1 cellular context compared by ENCODE assay signal in the genomic region with DNA sequence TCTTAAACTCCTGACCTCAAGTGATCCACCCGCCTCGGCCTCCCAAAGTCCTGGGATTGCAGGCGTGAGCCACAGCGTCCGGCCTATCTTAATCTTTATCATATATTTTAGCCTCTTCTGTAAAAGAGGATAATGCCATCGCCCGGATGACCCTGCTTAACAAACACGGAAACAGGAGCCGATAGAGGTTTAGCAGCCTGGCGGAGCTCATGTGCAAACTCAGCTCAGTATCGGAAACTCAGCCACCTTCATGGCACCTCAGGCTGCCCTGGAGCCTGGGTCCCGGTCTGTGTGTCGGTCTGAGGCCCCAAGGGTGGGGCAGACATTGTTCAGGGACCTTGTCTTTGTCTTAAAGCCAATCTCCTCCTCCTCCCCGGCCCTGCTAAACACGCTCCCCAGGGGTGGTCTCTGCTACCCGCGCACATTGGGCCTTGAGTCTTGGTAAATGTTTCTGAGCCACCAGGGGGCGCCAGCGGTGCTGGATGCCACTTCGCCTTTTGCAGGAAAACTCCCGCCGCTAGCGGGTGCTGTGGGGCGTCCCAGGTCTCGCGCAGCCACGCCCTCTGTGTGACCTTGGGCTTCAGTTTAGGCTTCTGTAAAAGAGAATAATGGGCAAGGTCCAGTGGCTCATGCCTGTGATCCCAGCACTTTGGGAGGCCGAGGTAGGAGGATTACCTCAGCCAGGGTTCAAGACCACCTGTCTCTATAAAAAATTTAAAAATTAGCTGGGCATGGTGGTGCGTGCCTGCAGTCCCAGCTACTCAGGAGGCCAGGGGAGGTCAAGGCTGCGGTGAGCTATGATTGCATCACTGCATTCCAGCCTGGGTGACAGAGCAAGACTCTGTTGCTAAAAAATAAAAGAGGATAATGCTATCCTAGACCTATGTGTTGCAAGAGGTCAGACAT.
TF ChIP-seq lines count a peak whose summit lies in the region.

No MANE protein-coding gene starts in this region.

TF ChIP-seq in HepG2, 621 proteins besides CTCF, POLR2A, EP300 and RAD21 (continued from another document and continues in another):
- TF ChIP-seq, protein P1, sequence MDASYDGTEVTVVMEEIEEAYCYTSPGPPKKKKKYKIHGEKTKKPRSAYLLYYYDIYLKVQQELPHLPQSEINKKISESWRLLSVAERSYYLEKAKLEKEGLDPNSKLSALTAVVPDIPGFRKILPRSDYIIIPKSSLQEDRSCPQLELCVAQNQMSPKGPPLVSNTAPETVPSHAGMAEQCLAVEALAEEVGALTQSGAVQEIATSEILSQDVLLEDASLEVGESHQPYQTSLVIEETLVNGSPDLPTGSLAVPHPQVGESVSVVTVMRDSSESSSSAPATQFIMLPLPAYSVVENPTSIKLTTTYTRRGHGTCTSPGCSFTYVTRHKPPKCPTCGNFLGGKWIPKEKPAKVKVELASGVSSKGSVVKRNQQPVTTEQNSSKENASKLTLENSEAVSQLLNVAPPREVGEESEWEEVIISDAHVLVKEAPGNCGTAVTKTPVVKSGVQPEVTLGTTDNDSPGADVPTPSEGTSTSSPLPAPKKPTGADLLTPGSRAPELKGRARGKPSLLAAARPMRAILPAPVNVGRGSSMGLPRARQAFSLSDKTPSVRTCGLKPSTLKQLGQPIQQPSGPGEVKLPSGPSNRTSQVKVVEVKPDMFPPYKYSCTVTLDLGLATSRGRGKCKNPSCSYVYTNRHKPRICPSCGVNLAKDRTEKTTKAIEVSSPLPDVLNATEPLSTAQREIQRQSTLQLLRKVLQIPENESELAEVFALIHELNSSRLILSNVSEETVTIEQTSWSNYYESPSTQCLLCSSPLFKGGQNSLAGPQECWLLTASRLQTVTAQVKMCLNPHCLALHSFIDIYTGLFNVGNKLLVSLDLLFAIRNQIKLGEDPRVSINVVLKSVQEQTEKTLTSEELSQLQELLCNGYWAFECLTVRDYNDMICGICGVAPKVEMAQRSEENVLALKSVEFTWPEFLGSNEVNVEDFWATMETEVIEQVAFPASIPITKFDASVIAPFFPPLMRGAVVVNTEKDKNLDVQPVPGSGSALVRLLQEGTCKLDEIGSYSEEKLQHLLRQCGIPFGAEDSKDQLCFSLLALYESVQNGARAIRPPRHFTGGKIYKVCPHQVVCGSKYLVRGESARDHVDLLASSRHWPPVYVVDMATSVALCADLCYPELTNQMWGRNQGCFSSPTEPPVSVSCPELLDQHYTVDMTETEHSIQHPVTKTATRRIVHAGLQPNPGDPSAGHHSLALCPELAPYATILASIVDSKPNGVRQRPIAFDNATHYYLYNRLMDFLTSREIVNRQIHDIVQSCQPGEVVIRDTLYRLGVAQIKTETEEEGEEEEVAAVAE (CRISPR knock-in tag; IDR thresholded peaks at IDR 0.05; ENCODE audit: borderline replicate concordance): no peak; the same call in 1 of the 2 replicates
- TF ChIP-seq RXRB (CRISPR knock-in tag; IDR thresholded peaks at IDR 0.05; ENCODE audit: borderline replicate concordance) (peak; percentile 97), ASH2L (IDR thresholded peaks at IDR 0.05; ENCODE audit: insufficient read length, low read depth, low read length) (peak; percentile 46), WIZ (CRISPR knock-in tag; IDR thresholded peaks at IDR 0.05) (peak; percentile 72; the same call in 1 of the 2 replicates), CBX1 (IDR thresholded peaks at IDR 0.05; ENCODE audit: low read depth) (no peak), ETV6 (CRISPR knock-in tag; conservative IDR thresholded peaks at IDR 0.05) (no peak), PAWR (CRISPR knock-in tag; IDR thresholded peaks at IDR 0.05; ENCODE audit: borderline replicate concordance) (no peak), MLXIP (CRISPR knock-in tag; IDR thresholded peaks at IDR 0.05; ENCODE audit: borderline replicate concordance) (0 out of 2 replicates have a peak, but pooled peaks have one; percentile 35), ETS1 (CRISPR knock-in tag; IDR thresholded peaks at IDR 0.05) (no peak), CREB1 (IDR thresholded peaks at IDR 0.05) (no peak), CREB1 (CRISPR knock-in tag; IDR thresholded peaks at IDR 0.05) (peak; percentile 67), HNRNPLL (IDR thresholded peaks at IDR 0.05; ENCODE audit: low read depth, low read length, poor library complexity, severe bottlenecking) (peak; percentile 43), GPBP1L1 (CRISPR knock-in tag; IDR thresholded peaks at IDR 0.05) (no peak), ZNF547 (CRISPR knock-in tag; IDR thresholded peaks at IDR 0.05) (peak; percentile 31; the same call in 1 of the 2 replicates), SMAD3 (CRISPR knock-in tag; IDR thresholded peaks at IDR 0.05) (0 out of 2 replicates have a peak, but pooled peaks have one; percentile 19), HOMEZ (CRISPR knock-in tag; IDR thresholded peaks at IDR 0.05; ENCODE audit: low read depth) (no peak; the same call in 1 of the 2 replicates), FOXO4 (CRISPR knock-in tag; conservative IDR thresholded peaks at IDR 0.05) (no peak), SRSF9 (IDR thresholded peaks at IDR 0.05; ENCODE audit: borderline replicate concordance, insufficient read depth, low read depth, low read length, poor library complexity, severe bottlenecking) (no peak), NRL (CRISPR knock-in tag; IDR thresholded peaks at IDR 0.05; ENCODE audit: borderline replicate concordance) (peak; percentile 89), ZBTB14 (CRISPR knock-in tag; IDR thresholded peaks at IDR 0.05) (peak; percentile 50; the same call in 1 of the 2 replicates), MZF1 (CRISPR knock-in tag; IDR thresholded peaks at IDR 0.05; ENCODE audit: borderline replicate concordance) (no peak), ZNF768 (CRISPR knock-in tag; IDR thresholded peaks at IDR 0.05) (peak; percentile 68; the same call in 1 of the 2 replicates), KDM3A (CRISPR knock-in tag; IDR thresholded peaks at IDR 0.05; ENCODE audit: low read depth) (peak; percentile 34; the same call in 1 of the 2 replicates), ZNF691 (CRISPR knock-in tag; IDR thresholded peaks at IDR 0.05; ENCODE audit: borderline replicate concordance, low read depth) (peak; percentile 23; the same call in 1 of the 2 replicates), ZNF616 (CRISPR knock-in tag; IDR thresholded peaks at IDR 0.05; ENCODE audit: low read depth) (0 out of 2 replicates have a peak, but pooled peaks have one; percentile 27), ZFP36L1 (CRISPR knock-in tag; IDR thresholded peaks at IDR 0.05) (no peak), EEA1 (CRISPR knock-in tag; IDR thresholded peaks at IDR 0.05; ENCODE audit: borderline replicate concordance) (no peak; the same call in 1 of the 2 replicates), SATB2 (CRISPR knock-in tag; IDR thresholded peaks at IDR 0.05) (no peak), ZEB1 (IDR thresholded peaks at IDR 0.05; ENCODE audit: insufficient replicate concordance, low read depth) (peak; percentile 27), ZNF740 (CRISPR knock-in tag; IDR thresholded peaks at IDR 0.05) (no peak), NFIC (IDR thresholded peaks at IDR 0.05; ENCODE audit: low read length) (no peak), ZFP37 (CRISPR knock-in tag; IDR thresholded peaks at IDR 0.05; ENCODE audit: borderline replicate concordance) (no peak), POLR2AphosphoS5 (IDR thresholded peaks at IDR 0.05; ENCODE audit: low read depth, low read length) (no peak), REPIN1 (CRISPR knock-in tag; IDR thresholded peaks at IDR 0.05; ENCODE audit: borderline replicate concordance, low read depth) (peak; percentile 59; the same call in 1 of the 2 replicates), ONECUT2 (CRISPR knock-in tag; IDR thresholded peaks at IDR 0.05) (no peak), SSRP1 (CRISPR knock-in tag; IDR thresholded peaks at IDR 0.05) (no peak; the same call in 1 of the 2 replicates)
- TF ChIP-seq, protein P2, sequence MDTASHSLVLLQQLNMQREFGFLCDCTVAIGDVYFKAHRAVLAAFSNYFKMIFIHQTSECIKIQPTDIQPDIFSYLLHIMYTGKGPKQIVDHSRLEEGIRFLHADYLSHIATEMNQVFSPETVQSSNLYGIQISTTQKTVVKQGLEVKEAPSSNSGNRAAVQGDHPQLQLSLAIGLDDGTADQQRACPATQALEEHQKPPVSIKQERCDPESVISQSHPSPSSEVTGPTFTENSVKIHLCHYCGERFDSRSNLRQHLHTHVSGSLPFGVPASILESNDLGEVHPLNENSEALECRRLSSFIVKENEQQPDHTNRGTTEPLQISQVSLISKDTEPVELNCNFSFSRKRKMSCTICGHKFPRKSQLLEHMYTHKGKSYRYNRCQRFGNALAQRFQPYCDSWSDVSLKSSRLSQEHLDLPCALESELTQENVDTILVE (CRISPR knock-in tag; IDR thresholded peaks at IDR 0.05): no peak
- TF ChIP-seq, protein P3, sequence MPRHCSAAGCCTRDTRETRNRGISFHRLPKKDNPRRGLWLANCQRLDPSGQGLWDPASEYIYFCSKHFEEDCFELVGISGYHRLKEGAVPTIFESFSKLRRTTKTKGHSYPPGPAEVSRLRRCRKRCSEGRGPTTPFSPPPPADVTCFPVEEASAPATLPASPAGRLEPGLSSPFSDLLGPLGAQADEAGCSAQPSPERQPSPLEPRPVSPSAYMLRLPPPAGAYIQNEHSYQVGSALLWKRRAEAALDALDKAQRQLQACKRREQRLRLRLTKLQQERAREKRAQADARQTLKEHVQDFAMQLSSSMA (CRISPR knock-in tag; IDR thresholded peaks at IDR 0.05): no peak
